Comparison of ENCODE assay signal across 9 cellular contexts in genomic region chr2:234257859-234258561, GRCh38.
DNase-seq lines count a peak whose midpoint lies in the region; ATAC-seq and TF ChIP-seq lines count a peak whose summit lies in the region.
"Had no signal": no experiment of that assay in that cellular context is flagged by ENCODE, and none has a peak within 500 bp of the region (broad histone marks: within the 10 kb centered on the region; RNA-seq: fewer than 3 reads in every experiment).

No MANE protein-coding gene starts in this region.

- H3K27ac ChIP-seq in C4-2B, result no peak overlapping the region
- no peak overlapping the region for H3K27ac ChIP-seq in VCaP
- H3K27ac ChIP-seq: HL-60 had no signal

- peaks cover 5% of the 10 kb centered on the region for H3K9me3 Mint-ChIP-seq in activated CD8-positive, alpha-beta memory T cell treated with anti-CD3 and anti-CD28 coated beads, Interleukin-2, amount 10 ng/mL, durations not matched to agents 7 days and 5 days (ENCODE audit: low read depth)

- H3K27me3 Mint-ChIP-seq in activated CD8-positive, alpha-beta memory T cell treated with anti-CD3 and anti-CD28 coated beads, Interleukin-2, amount 10 ng/mL, durations not matched to agents 7 days and 5 days, result peaks cover 3% of the 10 kb centered on the region

- H3K36me3 Mint-ChIP-seq in activated CD8-positive, alpha-beta memory T cell treated with anti-CD3 and anti-CD28 coated beads, Interleukin-2, amount 10 ng/mL, durations not matched to agents 7 days and 5 days, result peaks cover 16% of the 10 kb centered on the region

- peaks cover 28% of the 10 kb centered on the region for H3K4me1 Mint-ChIP-seq in activated CD8-positive, alpha-beta memory T cell treated with anti-CD3 and anti-CD28 coated beads, Interleukin-2, amount 10 ng/mL, durations not matched to agents 7 days and 5 days

- CTCF ChIA-PET in activated CD8-positive, alpha-beta memory T cell treated with anti-CD3 and anti-CD28 coated beads, Interleukin-2, amount 10 ng/mL, durations not matched to agents 7 days and 5 days (lab: Charles Lee), result no interaction called here

- ATAC-seq in HG03442 (IDR thresholded peaks at IDR 0.05; ENCODE audit: unreplicated experiment), result no peak
- ATAC-seq in activated CD8-positive, alpha-beta memory T cell treated with anti-CD3 and anti-CD28 coated beads, Interleukin-2, amount 10 ng/mL, durations not matched to agents 7 days and 5 days, result no peak

- DNase-seq in HS-5 (ENCODE audit: low read depth) (peak; percentile 92), glomerular endothelial cell (ENCODE audit: extremely low read depth, low read depth, low spot score) (peak; percentile 79), putamen (ENCODE audit: low spot score) (peak; percentile 53), NCI-H2029 treated with DMSO at 0.1 percent for 48 hours (lab: John Stamatoyannopoulos, UW) (no peak)
- no peak for DNase-seq in activated CD8-positive, alpha-beta memory T cell treated with anti-CD3 and anti-CD28 coated beads, Interleukin-2, amount 10 ng/mL, durations not matched to agents 7 days and 5 days

- H3K27ac Mint-ChIP-seq in activated CD8-positive, alpha-beta memory T cell treated with anti-CD3 and anti-CD28 coated beads, Interleukin-2, amount 10 ng/mL, durations not matched to agents 7 days and 5 days, result no peak overlapping the region

- TF ChIP-seq CTCF in C4-2B (conservative IDR thresholded peaks at IDR 0.05), result peak; percentile 33
- TF ChIP-seq CTCF in VCaP (conservative IDR thresholded peaks at IDR 0.05), result peak; percentile 72

- no peak overlapping the region for H3K4me3 Mint-ChIP-seq in activated CD8-positive, alpha-beta memory T cell treated with anti-CD3 and anti-CD28 coated beads, Interleukin-2, amount 10 ng/mL, durations not matched to agents 7 days and 5 days

Comparison
In these comparisons a context has a peak if more than half of its experiments do, and no peak if none do; other contexts are left out.
1. DNase-seq: peak in HS-5 (single experiment), glomerular endothelial cell (single experiment) and putamen (single experiment); none in activated CD8-positive, alpha-beta memory T cell treated with anti-CD3 and anti-CD28 coated beads, Interleukin-2, amount 10 ng/mL, durations not matched to agents 7 days and 5 days (single experiment) and NCI-H2029 treated with DMSO at 0.1 percent for 48 hours (single experiment).